In genomic region chr3:37741644-37742043, GRCh38 we compare ENCODE assay signal across 9 cellular contexts.
DNase-seq lines count a peak whose midpoint lies in the region; ATAC-seq and TF ChIP-seq lines count a peak whose summit lies in the region.
"Had no signal": no experiment of that assay in that cellular context is flagged by ENCODE, and none has a peak within 500 bp of the region (broad histone marks: within the 10 kb centered on the region; RNA-seq: fewer than 3 reads in every experiment).

No MANE protein-coding gene starts in this region.

- H3K27me3 ChIP-seq in adrenal gland (no peaks in the 10 kb centered on the region), upper lobe of right lung (no peaks in the 10 kb centered on the region)

- peak; percentile 94 for ATAC-seq in upper lobe of right lung
- ATAC-seq in GM19351 (IDR thresholded peaks at IDR 0.05; ENCODE audit: unreplicated experiment): no peak

- H3K4me1 ChIP-seq in adrenal gland (replicated peaks in 1 of 2): peaks cover 15 to 28% of the 10 kb centered on the region in 2 donors
- H3K4me1 ChIP-seq in upper lobe of right lung: no peaks in the 10 kb centered on the region

- no peaks in the 10 kb centered on the region for H3K9me3 ChIP-seq in adrenal gland (replicated peaks in 1 of 3)
- H3K9me3 ChIP-seq in upper lobe of right lung: no peaks in the 10 kb centered on the region
- H3K9me3 ChIP-seq: Caco-2 had no signal

- 20 to 49% (median 38%) methylated on average over 5 to 7 of the region's 7 CpGs for WGBS in adrenal gland, 4 donors

- no peak overlapping the region for H3K4me3 ChIP-seq in adrenal gland
- no peak overlapping the region for H3K4me3 ChIP-seq in upper lobe of right lung

- H3K36me3 ChIP-seq in adrenal gland (replicated peaks in 1 of 2) (peaks cover 0 to 24% of the 10 kb centered on the region in 2 donors), upper lobe of right lung (peaks cover 16% of the 10 kb centered on the region)

- TF ChIP-seq POLR2A in adrenal gland (IDR thresholded peaks at IDR 0.05): no peak

- intact Hi-C loops in adrenal gland (cut with DNase I) (loop anchor here in 1 of 2 donors (10.0 kb wide), 1 partner anchor 187 kb away; no protein-coding TSS in a partner anchor), upper lobe of right lung (cut with DNase I) (no loop called here)

- peak in 5 of 6 experiments; percentile 57 to 72 (median 67) for TF ChIP-seq CTCF in adrenal gland (IDR thresholded peaks at IDR 0.05)
- peak; percentile 52 for TF ChIP-seq CTCF in upper lobe of right lung (IDR thresholded peaks at IDR 0.05)

- H3K27ac ChIP-seq in adrenal gland (peak overlapping the region in 1 of 5 donors; percentile 50), upper lobe of right lung (no peak overlapping the region)

- peak; percentile 28 for DNase-seq in NCI-H82 (lab: John Stamatoyannopoulos, UW)
- no peak for DNase-seq in NCI-H82 treated with DMSO at 0.1 percent for 48 hours (lab: John Stamatoyannopoulos, UW; ENCODE audit: unreplicated experiment)
- DNase-seq in adrenal gland: peak; percentile 70 to 90 (median 80)
- DNase-seq in iris pigment epithelial cell (ENCODE audit: low read depth): peak; percentile 6
- DNase-seq in upper lobe of right lung: peak; percentile 81
- no peak for DNase-seq in GM19240 (ENCODE audit: insufficient read length, low spot score)
- DNase-seq in T-helper 1 cell: no peak

Comparison
In these comparisons a context has a peak if more than half of its experiments do, and no peak if none do; other contexts are left out.
1. DNase-seq: peak in NCI-H82 (single experiment), adrenal gland (7 of 7), iris pigment epithelial cell (single experiment) and upper lobe of right lung (single experiment); none in NCI-H82 treated with DMSO at 0.1 percent for 48 hours (single experiment), GM19240 (single experiment) and T-helper 1 cell (0 of 5).